In the genomic region with DNA sequence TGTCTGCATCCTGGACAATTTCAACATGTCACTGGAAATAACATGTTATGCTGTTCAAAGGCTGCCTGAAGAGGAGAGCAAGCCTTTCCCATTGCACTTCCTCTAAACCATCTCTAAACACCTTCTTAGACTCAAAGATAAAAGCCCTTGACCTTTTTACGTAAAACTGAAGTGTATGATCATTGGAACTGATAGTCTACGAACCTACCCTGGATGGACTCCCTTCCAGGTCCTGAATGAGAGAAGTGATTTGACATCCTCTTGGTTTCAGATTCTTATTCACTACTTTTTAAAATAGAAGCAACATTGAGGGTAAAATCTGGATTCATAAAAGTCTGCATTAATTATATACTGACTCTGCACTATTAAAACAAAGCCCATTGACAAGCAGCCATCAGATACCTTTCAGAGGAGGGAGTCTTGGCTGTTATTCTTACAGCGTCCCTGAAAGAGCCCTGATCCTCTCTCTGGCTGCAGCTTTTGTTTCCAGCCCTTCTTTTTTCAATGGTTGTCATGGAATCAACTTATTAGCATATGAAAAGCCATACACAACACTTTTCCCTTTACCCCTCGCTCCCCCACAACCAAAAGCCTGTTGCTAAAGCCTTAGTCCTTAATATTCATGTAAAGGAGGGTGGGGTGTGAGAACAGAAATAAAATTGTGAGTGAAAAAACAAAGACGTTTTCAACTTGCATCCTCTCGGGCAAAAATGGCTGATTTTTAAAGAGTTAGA, we compare ENCODE assay signal across 16 cellular contexts.
DNase-seq lines count a peak whose midpoint lies in the region; TF ChIP-seq lines count a peak whose summit lies in the region.
"Had no signal": no experiment of that assay in that cellular context is flagged by ENCODE, and none has a peak within 500 bp of the region (broad histone marks: within the 10 kb centered on the region; RNA-seq: fewer than 3 reads in every experiment).

No MANE protein-coding gene starts in this region.

- H3K36me3 Mint-ChIP-seq in neural crest cell (ENCODE audit: low read depth) = no peaks in the 10 kb centered on the region

- H3K4me1 ChIP-seq in ES-I3 (ENCODE audit: insufficient read depth, low read length) = peaks cover 20% of the 10 kb centered on the region
- peaks cover 20% of the 10 kb centered on the region for H3K4me1 ChIP-seq in ectodermal cell (ENCODE audit: control insufficient read depth, insufficient read depth, low read length)
- H3K4me1 ChIP-seq in vagina = peaks cover 7% of the 10 kb centered on the region
- peaks cover 0 to 32% (median 5%) of the 10 kb centered on the region in 4 donors for H3K4me1 ChIP-seq in tibial nerve

- H3K27ac ChIP-seq in ectodermal cell (ENCODE audit: insufficient read depth, low read depth, low read length, poor library complexity, severe bottlenecking) (peak overlapping the region; percentile 86), brain microvascular endothelial cell (no peak overlapping the region), vagina (no peak overlapping the region), tibial nerve (peak overlapping the region in 2 of 4 donors; percentile 67 to 69)
- H3K27ac ChIP-seq: heart left ventricle, HL-60 had no signal

- TF ChIP-seq EP300 in tibial nerve (IDR thresholded peaks at IDR 0.05) = no peak

- H3K4me3 ChIP-seq in ectodermal cell (ENCODE audit: insufficient read depth, low read depth, low read length) = peak overlapping the region; percentile 11
- no peak overlapping the region for H3K4me3 ChIP-seq in brain microvascular endothelial cell (ENCODE audit: low read depth, low read length)
- no peak overlapping the region for H3K4me3 ChIP-seq in vagina
- peak overlapping the region in 1 of 4 donors; percentile 22 for H3K4me3 ChIP-seq in tibial nerve
- H3K4me3 ChIP-seq: heart left ventricle had no signal

- TF ChIP-seq CTCF in neural crest cell (conservative IDR thresholded peaks at IDR 0.05) (no peak), brain microvascular endothelial cell (IDR thresholded peaks at IDR 0.05; ENCODE audit: low read depth, low read length, missing control alignments) (no peak), vagina (IDR thresholded peaks at IDR 0.05) (no peak), tibial nerve (IDR thresholded peaks at IDR 0.05) (no peak)

- H3K4me3 Mint-ChIP-seq in neural crest cell = peak overlapping the region; percentile 85

- TF ChIP-seq POLR2A in vagina (IDR thresholded peaks at IDR 0.05) (no peak), tibial nerve (IDR thresholded peaks at IDR 0.05) (no peak)

- H3K9me3 ChIP-seq in ES-I3 (ENCODE audit: control insufficient read depth, insufficient read depth, low read length) (no peaks in the 10 kb centered on the region), ectodermal cell (ENCODE audit: control insufficient read depth, low read length) (no peaks in the 10 kb centered on the region), vagina (no peaks in the 10 kb centered on the region), tibial nerve (no peaks in the 10 kb centered on the region)
- H3K9me3 ChIP-seq: heart left ventricle had no signal

- intact Hi-C loops in vagina (cut with DNase I) = no loop called here

- H3K4me1 Mint-ChIP-seq in neural crest cell = peaks cover 66% of the 10 kb centered on the region

- DNase-seq in NCI-H2029 (lab: John Stamatoyannopoulos, UW) (peak; percentile 25), neural crest cell (ENCODE audit: low read depth, low spot score) (peak; percentile 21), brain microvascular endothelial cell (no peak), vagina (ENCODE audit: extremely low spot score in 2 of 2) (no peak), tibial nerve (ENCODE audit: low spot score in 2 of 2) (no peak)
- no peak for DNase-seq in stimulated activated CD4-positive, alpha-beta T cell treated with anti-CD3 and anti-CD28 coated beads, Interleukin-2, amount 100 ng/mL, for 48 hours
- DNase-seq: activated gamma-delta T cell, AML-193, DMS79 treated with DMSO at 0.1 percent for 48 hours, GOT3, heart left ventricle, NCI-H524, Right ventricle myocardium superior had no signal

- peak overlapping the region; percentile 18; the same call in 1 of the 2 replicates for H3K9ac ChIP-seq in ES-I3 (ENCODE audit: low read depth, low read length)

- H3K9me3 Mint-ChIP-seq in neural crest cell = peaks cover 9% of the 10 kb centered on the region

- H3K27me3 ChIP-seq in ectodermal cell (ENCODE audit: control insufficient read depth, insufficient read depth, low read length, poor library complexity, severe bottlenecking) (no peaks in the 10 kb centered on the region), brain microvascular endothelial cell (replicated peaks) (no peaks in the 10 kb centered on the region), vagina (no peaks in the 10 kb centered on the region), tibial nerve (no peaks in the 10 kb centered on the region)
- H3K27me3 ChIP-seq: heart left ventricle had no signal

- H3K36me3 ChIP-seq in ES-I3 (ENCODE audit: insufficient read depth, low read length) (no peaks in the 10 kb centered on the region), ectodermal cell (ENCODE audit: control insufficient read depth, insufficient read depth, low read length) (no peaks in the 10 kb centered on the region), brain microvascular endothelial cell (replicated peaks) (no peaks in the 10 kb centered on the region), vagina (no peaks in the 10 kb centered on the region), tibial nerve (no peaks in the 10 kb centered on the region)
- H3K36me3 ChIP-seq: heart left ventricle had no signal

- 15 to 25% methylated on average over 5 of the region's 6 CpGs for WGBS in ectodermal cell, 2 experiments
- WGBS in tibial nerve, 2 donors = 32 to 35% methylated on average over 6 of the region's 6 CpGs

- in situ Hi-C loops in brain microvascular endothelial cell (cut with HindIII; ENCODE audit: low pct_ligation_motif_present, low sequenced_read_pairs) = no loop called here

- H3K27ac Mint-ChIP-seq in neural crest cell (ENCODE audit: unreplicated experiment) = peak overlapping the region; percentile 94

- H3K27me3 Mint-ChIP-seq in neural crest cell (ENCODE audit: low read depth) = no peaks in the 10 kb centered on the region

Comparison
In these comparisons a context has a peak if more than half of its experiments do, and no peak if none do; other contexts are left out.
1. DNase-seq: peak in NCI-H2029 (single experiment) and neural crest cell (single experiment); none in brain microvascular endothelial cell (single experiment), stimulated activated CD4-positive, alpha-beta T cell treated with anti-CD3 and anti-CD28 coated beads, Interleukin-2, amount 100 ng/mL, for 48 hours (0 of 2), vagina (0 of 2) and tibial nerve (0 of 2).